ENCODE assay signal across 1 cellular context in genomic region chr1:113887392-113887767, GRCh38.
TF ChIP-seq lines count a peak whose summit lies in the region.

TSS of gene BCL2L15 (minus strand) at chr1:113887581. CDS start at chr1:113887375, 206 bp downstream.

TF ChIP-seq in GM23338, 12 proteins besides CTCF, POLR2A, EP300 and RAD21 (continued from another document):
- TF ChIP-seq EZH2 (IDR thresholded peaks at IDR 0.05; ENCODE audit: low read depth, unreplicated experiment), result no peak
- TF ChIP-seq EZH2phosphoT487 (IDR thresholded peaks at IDR 0.05; ENCODE audit: unreplicated experiment), result no peak
- TF ChIP-seq ZNF462 (CRISPR knock-in tag; IDR thresholded peaks at IDR 0.05), result no peak
- no peak for TF ChIP-seq ETS1 (IDR thresholded peaks at IDR 0.05)
